13 cellular contexts compared by ENCODE assay signal in genomic region chrX:13373027-13373806, GRCh38. TPM values are rescaled to one million over a fixed set of nuclear protein-coding genes. Genes with fewer than 3 reads are reported as not detected.
DNase-seq lines count a peak whose midpoint lies in the region; ATAC-seq and TF ChIP-seq lines count a peak whose summit lies in the region.
"Had no signal": no experiment of that assay in that cellular context is flagged by ENCODE, and none has a peak within 500 bp of the region (broad histone marks: within the 10 kb centered on the region; RNA-seq: fewer than 3 reads in every experiment).

No MANE protein-coding gene starts in this region.

- TF ChIP-seq CTCF in esophagus muscularis mucosa (IDR thresholded peaks at IDR 0.05) (no peak), GM20000 (IDR thresholded peaks at IDR 0.05; ENCODE audit: extremely low read depth, missing control alignments) (no peak)

- POLR2A ChIA-PET in activated CD4-positive, alpha-beta memory T cell treated with anti-CD3 and anti-CD28 coated beads for 36 hours (lab: Charles Lee): no interaction called here
- POLR2A ChIA-PET in activated CD4-positive, alpha-beta memory T cell treated with anti-CD3 and anti-CD28 coated beads, Interleukin-2, amount 10 ng/mL, durations not matched to agents 7 days and 5 days (lab: Charles Lee): no interaction called here

- H3K4me3 ChIP-seq in esophagus muscularis mucosa (no peak overlapping the region), skin epidermis (no peak overlapping the region)

- H3K9me3 Mint-ChIP-seq in activated CD4-positive, alpha-beta memory T cell treated with anti-CD3 and anti-CD28 coated beads for 36 hours: no peaks in the 10 kb centered on the region
- no peaks in the 10 kb centered on the region for H3K9me3 Mint-ChIP-seq in activated CD4-positive, alpha-beta memory T cell treated with anti-CD3 and anti-CD28 coated beads, Interleukin-2, amount 10 ng/mL, durations not matched to agents 7 days and 5 days

- no peak overlapping the region for H3K4me3 Mint-ChIP-seq in activated CD4-positive, alpha-beta memory T cell treated with anti-CD3 and anti-CD28 coated beads for 36 hours
- no peak overlapping the region for H3K4me3 Mint-ChIP-seq in activated CD4-positive, alpha-beta memory T cell treated with anti-CD3 and anti-CD28 coated beads, Interleukin-2, amount 10 ng/mL, durations not matched to agents 7 days and 5 days
- H3K4me3 Mint-ChIP-seq: neural crest cell had no signal

- H3K36me3 ChIP-seq in esophagus muscularis mucosa: no peaks in the 10 kb centered on the region

- CTCF ChIA-PET in activated CD4-positive, alpha-beta memory T cell treated with anti-CD3 and anti-CD28 coated beads for 36 hours (lab: Charles Lee): interaction anchor here (0.7 to 1.4 kb wide), 2 partner anchors 90 to 426 kb away, joined by 3 read pairs; no protein-coding TSS in a partner anchor
- CTCF ChIA-PET in activated CD4-positive, alpha-beta memory T cell treated with anti-CD3 and anti-CD28 coated beads, Interleukin-2, amount 10 ng/mL, durations not matched to agents 7 days and 5 days (lab: Charles Lee): no interaction called here

- H3K4me1 Mint-ChIP-seq in activated CD4-positive, alpha-beta memory T cell treated with anti-CD3 and anti-CD28 coated beads for 36 hours (ENCODE audit: low read depth): peaks cover 23% of the 10 kb centered on the region
- H3K4me1 Mint-ChIP-seq in activated CD4-positive, alpha-beta memory T cell treated with anti-CD3 and anti-CD28 coated beads, Interleukin-2, amount 10 ng/mL, durations not matched to agents 7 days and 5 days: peaks cover 12% of the 10 kb centered on the region

- peak; percentile 41 for DNase-seq in activated CD4-positive, alpha-beta memory T cell treated with anti-CD3 and anti-CD28 coated beads for 36 hours
- DNase-seq in activated CD4-positive, alpha-beta memory T cell treated with anti-CD3 and anti-CD28 coated beads, Interleukin-2, amount 10 ng/mL, durations not matched to agents 7 days and 5 days: no peak
- DNase-seq in NCI-H226 (peak; percentile 24), esophagus muscularis mucosa (ENCODE audit: extremely low spot score) (no peak), GM20000 (ENCODE audit: low spot score) (no peak), NCI-H128 (lab: John Stamatoyannopoulos, UW; ENCODE audit: unreplicated experiment) (no peak)
- DNase-seq: DMS 273 treated with DMSO at 0.1 percent for 48 hours, glutamatergic neuron had no signal

- H3K27ac ChIP-seq in esophagus muscularis mucosa (replicated peaks in 1 of 4) (peak overlapping the region; percentile 48 to 68 (median 59)), skin epidermis (peak overlapping the region in 15 of 21 experiments; percentile 0 to 75 (median 39))

- H3K4me1 ChIP-seq in esophagus muscularis mucosa: peaks cover 0 to 31% (median 8%) of the 10 kb centered on the region in 4 donors

- TF ChIP-seq EP300 in esophagus muscularis mucosa (IDR thresholded peaks at IDR 0.05): no peak

- WGBS in esophagus muscularis mucosa: 75% methylated on average over 5 of the region's 5 CpGs

- no peak for ATAC-seq in GM21528 (IDR thresholded peaks at IDR 0.05; ENCODE audit: low FRiP score, unreplicated experiment)

- no peaks in the 10 kb centered on the region for H3K27me3 Mint-ChIP-seq in activated CD4-positive, alpha-beta memory T cell treated with anti-CD3 and anti-CD28 coated beads for 36 hours
- H3K27me3 Mint-ChIP-seq in activated CD4-positive, alpha-beta memory T cell treated with anti-CD3 and anti-CD28 coated beads, Interleukin-2, amount 10 ng/mL, durations not matched to agents 7 days and 5 days: no peaks in the 10 kb centered on the region

- peak overlapping the region; percentile 46 for H3K27ac Mint-ChIP-seq in activated CD4-positive, alpha-beta memory T cell treated with anti-CD3 and anti-CD28 coated beads for 36 hours
- no peak overlapping the region for H3K27ac Mint-ChIP-seq in activated CD4-positive, alpha-beta memory T cell treated with anti-CD3 and anti-CD28 coated beads, Interleukin-2, amount 10 ng/mL, durations not matched to agents 7 days and 5 days

- intact Hi-C loops in activated CD4-positive, alpha-beta memory T cell treated with anti-CD3 and anti-CD28 coated beads for 36 hours (cut with micrococcal nuclease): loop anchor here (10.0 kb wide), 2 partner anchors 118 to 418 kb away; no protein-coding TSS in a partner anchor
- intact Hi-C loops in esophagus muscularis mucosa (cut with DNase I): no loop called here

- H3K9me3 ChIP-seq in esophagus muscularis mucosa: no peaks in the 10 kb centered on the region

- TF ChIP-seq POLR2A in esophagus muscularis mucosa (IDR thresholded peaks at IDR 0.05; ENCODE audit: low read depth): no peak

- H3K27me3 ChIP-seq in esophagus muscularis mucosa: no peaks in the 10 kb centered on the region

- no peaks in the 10 kb centered on the region for H3K36me3 Mint-ChIP-seq in activated CD4-positive, alpha-beta memory T cell treated with anti-CD3 and anti-CD28 coated beads for 36 hours
- peaks cover 4% of the 10 kb centered on the region for H3K36me3 Mint-ChIP-seq in activated CD4-positive, alpha-beta memory T cell treated with anti-CD3 and anti-CD28 coated beads, Interleukin-2, amount 10 ng/mL, durations not matched to agents 7 days and 5 days (ENCODE audit: low read depth)

RNA-seq across cellular contexts. Expression of gene ATXN3L, which starts 53.4 kb away (rescaled TPM):
- total RNA-seq in activated CD4-positive, alpha-beta memory T cell treated with anti-CD3 and anti-CD28 coated beads for 36 hours: not detected
- total RNA-seq in activated CD4-positive, alpha-beta memory T cell treated with anti-CD3 and anti-CD28 coated beads, Interleukin-2, amount 10 ng/mL, durations not matched to agents 7 days and 5 days: not detected
- total RNA-seq in esophagus muscularis mucosa: not detected
- total RNA-seq: dermis microvascular lymphatic vessel endothelial cell; neural crest cell; T-helper 1 cell treated with Interleukin-12 subunit alpha and Interleukin-12 subunit beta and Interleukin-4 antibody, amounts not matched to agents 30 ng/mL and 1 ng/mL, for 36 hours had no signal

Comparison
In these comparisons a context has a peak if more than half of its experiments do, and no peak if none do; other contexts are left out.
1. DNase-seq: peak in activated CD4-positive, alpha-beta memory T cell treated with anti-CD3 and anti-CD28 coated beads for 36 hours (single experiment) and NCI-H226 (single experiment); none in activated CD4-positive, alpha-beta memory T cell treated with anti-CD3 and anti-CD28 coated beads, Interleukin-2, amount 10 ng/mL, durations not matched to agents 7 days and 5 days (single experiment), esophagus muscularis mucosa (single experiment), GM20000 (single experiment) and NCI-H128 (single experiment).